In genomic region chr4:88745581-88746163, GRCh38 we compare ENCODE assay signal across 22 cellular contexts. TPM values are rescaled to one million over a fixed set of nuclear protein-coding genes. Genes with fewer than 3 reads are reported as not detected.
DNase-seq lines count a peak whose midpoint lies in the region; ATAC-seq and TF ChIP-seq lines count a peak whose summit lies in the region.
"Had no signal": no experiment of that assay in that cellular context is flagged by ENCODE, and none has a peak within 500 bp of the region (broad histone marks: within the 10 kb centered on the region; RNA-seq: fewer than 3 reads in every experiment).

No MANE protein-coding gene starts in this region.

- peaks cover 9% of the 10 kb centered on the region for H3K4me1 Mint-ChIP-seq in nephron progenitor cell
- H3K4me1 Mint-ChIP-seq: neural progenitor cell had no signal

- H3K27me3 ChIP-seq in left ventricle myocardium inferior (ENCODE audit: low read depth) (no peaks in the 10 kb centered on the region), aorta (ENCODE audit: control insufficient read depth in 1 of 2, insufficient read depth in 2 of 2, low read length in 1 of 2) (no peaks in the 10 kb centered on the region)
- H3K27me3 ChIP-seq: neural progenitor cell had no signal

- intact Hi-C loops in left ventricle myocardium inferior (cut with micrococcal nuclease), result no loop called here
- intact Hi-C loops in aorta (cut with DNase I), result no loop called here

- H3K4me1 ChIP-seq in left ventricle myocardium inferior (peaks cover 29% of the 10 kb centered on the region), aorta (ENCODE audit: control insufficient read depth in 1 of 2, insufficient read depth in 2 of 2, low read length in 2 of 2) (peaks cover 2 to 17% of the 10 kb centered on the region in 2 donors)
- H3K4me1 ChIP-seq: neural progenitor cell had no signal

- no peaks in the 10 kb centered on the region for H3K27me3 Mint-ChIP-seq in nephron progenitor cell (ENCODE audit: low read depth, poor library complexity)
- H3K27me3 Mint-ChIP-seq: activated CD4-positive, alpha-beta memory T cell treated with anti-CD3 and anti-CD28 coated beads for 36 hours had no signal

- ATAC-seq in aorta (ENCODE audit: low FRiP score) (peak; percentile 57), HG02973 (IDR thresholded peaks at IDR 0.05; ENCODE audit: unreplicated experiment) (no peak), HG02938 (IDR thresholded peaks at IDR 0.05; ENCODE audit: unreplicated experiment) (no peak)

- TF ChIP-seq CTCF in left ventricle myocardium inferior (IDR thresholded peaks at IDR 0.05; ENCODE audit: borderline replicate concordance) (no peak), nephron progenitor cell (IDR thresholded peaks at IDR 0.05) (no peak)

- H3K4me3 Mint-ChIP-seq in nephron progenitor cell, result no peak overlapping the region
- H3K4me3 Mint-ChIP-seq: activated CD4-positive, alpha-beta memory T cell treated with anti-CD3 and anti-CD28 coated beads for 36 hours; brain; neural progenitor cell had no signal

- H3K36me3 ChIP-seq in left ventricle myocardium inferior (peaks cover 68% of the 10 kb centered on the region), aorta (ENCODE audit: control insufficient read depth in 1 of 2, insufficient read depth in 2 of 2, low read length in 1 of 2) (peaks cover 2 to 8% of the 10 kb centered on the region in 2 donors)

- H3K9me3 ChIP-seq in left ventricle myocardium inferior (replicated peaks) (no peaks in the 10 kb centered on the region), aorta (ENCODE audit: control insufficient read depth, low read length) (no peaks in the 10 kb centered on the region)

- DNase-seq in cerebellar nuclear complex (lab: John Stamatoyannopoulos, UW) (peak; percentile 2 to 39), left ventricle myocardium inferior (no peak), nephron progenitor cell (no peak), aorta (no peak)
- no peak for DNase-seq in stimulated activated CD4-positive, alpha-beta T cell treated with anti-CD3 and anti-CD28 coated beads, Interleukin-4, amount 100 ng/mL, for 24 hours
- DNase-seq: activated CD4-positive, alpha-beta memory T cell treated with anti-CD3 and anti-CD28 coated beads for 36 hours; activated naive CD4-positive, alpha-beta T cell treated with anti-CD3 and anti-CD28 coated beads, Interleukin-2, amount 50 U/mL, for 16 hours; activated T-cell treated with anti-CD3 and anti-CD28 coated beads, Interleukin-2, amount 50 U/mL, for 1 hour; COR-L47; effector memory CD4-positive, alpha-beta T cell; head of caudate nucleus; NCI-H1092 treated with DMSO at 0.1 percent for 48 hours; NCI-H2081 treated with DMSO at 0.1 percent for 48 hours; NCI-H526; SHP77; stimulated activated naive CD4-positive, alpha-beta T cell; T-helper 1 cell had no signal

- peaks cover 87% of the 10 kb centered on the region for H3K36me3 Mint-ChIP-seq in nephron progenitor cell (ENCODE audit: low read depth)

- H3K9me3 Mint-ChIP-seq in nephron progenitor cell, result no peaks in the 10 kb centered on the region
- H3K9me3 Mint-ChIP-seq: activated CD4-positive, alpha-beta memory T cell treated with anti-CD3 and anti-CD28 coated beads for 36 hours; brain; neural progenitor cell had no signal

- no peak overlapping the region for H3K4me3 ChIP-seq in left ventricle myocardium inferior
- no peak overlapping the region for H3K4me3 ChIP-seq in aorta (ENCODE audit: low read length in 2 of 2)
- H3K4me3 ChIP-seq: neural progenitor cell had no signal

- peak overlapping the region; percentile 59 for H3K27ac ChIP-seq in left ventricle myocardium inferior (replicated peaks)
- H3K27ac ChIP-seq in aorta (ENCODE audit: low read depth in 1 of 2, low read length in 2 of 2), result peak overlapping the region; percentile 57 to 71
- H3K27ac ChIP-seq: KMS-11, neural progenitor cell had no signal

- 6 to 17% methylated on average over 1 of the region's 1 CpG for WGBS in aorta, 2 donors

- H3K27ac Mint-ChIP-seq in nephron progenitor cell, result peak overlapping the region; percentile 70
- H3K27ac Mint-ChIP-seq: activated CD4-positive, alpha-beta memory T cell treated with anti-CD3 and anti-CD28 coated beads for 36 hours; neural progenitor cell had no signal

RNA-seq across cellular contexts. Expression of gene NAP1L5, which starts 48.0 kb away (rescaled TPM):
- 3.5 TPM for total RNA-seq in left ventricle myocardium inferior
- 10 to 100 TPM in 1 of 2 donors, 1 to 10 TPM in 1; 9.5 to 11.2 TPM for total RNA-seq in aorta
- polyA plus RNA-seq in aorta, result 10 to 100 TPM in 1 of 2 donors, 1 to 10 TPM in 1; 9.4 to 13.0 TPM

Comparison
In these comparisons a context has a peak if more than half of its experiments do, and no peak if none do; other contexts are left out.
1. DNase-seq: peak in cerebellar nuclear complex (2 of 2); none in left ventricle myocardium inferior (single experiment), nephron progenitor cell (single experiment), aorta (0 of 2) and stimulated activated CD4-positive, alpha-beta T cell treated with anti-CD3 and anti-CD28 coated beads, Interleukin-4, amount 100 ng/mL, for 24 hours (single experiment).